ENCODE assay signal across 13 cellular contexts in genomic region chr2:88967844-88968243, GRCh38.
DNase-seq lines count a peak whose midpoint lies in the region; ATAC-seq and TF ChIP-seq lines count a peak whose summit lies in the region.
"Had no signal": no experiment of that assay in that cellular context is flagged by ENCODE, and none has a peak within 500 bp of the region (broad histone marks: within the 10 kb centered on the region; RNA-seq: fewer than 3 reads in every experiment).

No MANE protein-coding gene starts in this region.

- DNase-seq in COR-L47 (lab: John Stamatoyannopoulos, UW), result peak; percentile 11
- DNase-seq in HCT116 (ENCODE audit: low read depth, low spot score), result peak; percentile 24
- peak; percentile 67 for DNase-seq in SK-MEL-5 (ENCODE audit: low read depth, low spot score)
- peak; percentile 7 for DNase-seq in fibroblast of pulmonary artery (ENCODE audit: low read depth)
- DNase-seq in NCI-H2029 treated with DMSO at 0.1 percent for 48 hours (lab: John Stamatoyannopoulos, UW), result no peak
- no peak for DNase-seq in NOMO-1 treated with dmso at 0.1 percent for 144 hours (lab: John Stamatoyannopoulos, UW; ENCODE audit: unreplicated experiment)
- DNase-seq in NCI-H748 (lab: John Stamatoyannopoulos, UW; ENCODE audit: unreplicated experiment), result no peak
- DNase-seq: activated naive CD4-positive, alpha-beta T cell; Karpas-422; NCI-H2107; stimulated activated CD4-positive, alpha-beta T cell treated with anti-CD3 and anti-CD28 coated beads, Interleukin-12 subunit alpha, Interleukin-12 subunit beta, amount 100 ng/mL, for 4 hours; T-helper 9 cell had no signal

- no peak overlapping the region for H2AFZ ChIP-seq in HCT116 (ENCODE audit: low read depth, low read length, poor library complexity, severe bottlenecking)

- TF ChIP-seq POLR2A in HCT116 (IDR thresholded peaks at IDR 0.05; ENCODE audit: borderline replicate concordance, extremely low read depth, insufficient read depth, insufficient read length), result no peak

- H4K20me1 ChIP-seq in HCT116 (ENCODE audit: insufficient read depth), result no peaks in the 10 kb centered on the region

- peak; percentile 12; the same call in 1 of the 2 replicates for TF ChIP-seq RAD21 in HCT116 (IDR thresholded peaks at IDR 0.05; ENCODE audit: low read depth)

- no TSS peak for BruUV-seq in HCT116 (replicated peaks; lab: Mats Ljungman, UMichigan)

- H3K9me2 ChIP-seq in HCT116 (ENCODE audit: insufficient read depth), result no peaks in the 10 kb centered on the region

- H3K9me3 ChIP-seq in HCT116 (ENCODE audit: control insufficient read depth in 1 of 2, insufficient read depth in 1 of 2, low read depth in 1 of 2, low read length in 2 of 2), result no peaks in the 10 kb centered on the region
- H3K9me3 ChIP-seq: suprapubic skin had no signal

- POLR2A ChIA-PET in HCT116 (lab: Charles Lee), result no interaction called here

- CTCF ChIA-PET in HCT116 (lab: Charles Lee), result no interaction called here

- no peaks in the 10 kb centered on the region for H3K36me3 ChIP-seq in HCT116 (ENCODE audit: control insufficient read depth in 1 of 2, insufficient read depth in 2 of 2, low read length in 2 of 2)
- H3K36me3 ChIP-seq: suprapubic skin had no signal

- no peaks in the 10 kb centered on the region for H3K4me1 ChIP-seq in HCT116 (ENCODE audit: control insufficient read depth in 1 of 2, insufficient read depth in 2 of 2, low read length in 2 of 2)
- H3K4me1 ChIP-seq: suprapubic skin had no signal

- H3K79me2 ChIP-seq in HCT116 (ENCODE audit: insufficient read depth, low read length), result no peaks in the 10 kb centered on the region

- in situ Hi-C loops in SK-MEL-5 (cut with HindIII; ENCODE audit: low pct_unique_long_range_greater_than_20kb, low sequenced_read_pairs), result no loop called here

- TF ChIP-seq CTCF in HCT116 (IDR thresholded peaks at IDR 0.05 in 2 of 3, conservative IDR thresholded peaks at IDR 0.05 in 1 of 3; ENCODE audit: borderline replicate concordance in 1 of 3, insufficient read depth in 1 of 3, low read depth in 2 of 3, low read length in 2 of 3), result peak; percentile 16 to 59 (median 48); a peak in 4 of 6 replicates
- TF ChIP-seq CTCF in fibroblast of pulmonary artery (IDR thresholded peaks at IDR 0.05; ENCODE audit: low read length, missing control alignments), result peak; percentile 34

- intact Hi-C loops in HCT116 (cut with micrococcal nuclease), result no loop called here

- RAD21 ChIA-PET in HCT116 (lab: Charles Lee; ENCODE audit: low non-redundant PET in 1 of 2, low total read pairs in 2 of 2, uncharacterized antibody in 2 of 2, unreplicated experiment in 2 of 2), result no interaction called here

- ATAC-seq in HCT116, result peak; percentile 90

- H3K4me2 ChIP-seq in HCT116 (ENCODE audit: low read length), result no peak overlapping the region

- H3K27me3 ChIP-seq in HCT116 (ENCODE audit: insufficient read depth, low read length), result peaks cover 24% of the 10 kb centered on the region

- no peak overlapping the region for H3K9ac ChIP-seq in HCT116 (ENCODE audit: low read length)

- H3K4me3 ChIP-seq in HCT116 (replicated peaks in 1 of 2; ENCODE audit: low read depth in 1 of 2, low read length in 2 of 2), result no peak overlapping the region
- H3K4me3 ChIP-seq in fibroblast of pulmonary artery (replicated peaks; ENCODE audit: low read depth, low read length), result no peak overlapping the region
- H3K4me3 ChIP-seq: suprapubic skin had no signal

- H3K27ac ChIP-seq in HCT116 (ENCODE audit: low read depth, low read length), result no peak overlapping the region
- H3K27ac ChIP-seq: suprapubic skin had no signal

TF ChIP-seq in HCT116, 20 proteins besides CTCF, POLR2A, EP300 and RAD21:
- TF ChIP-seq CBX3 (IDR thresholded peaks at IDR 0.05; ENCODE audit: low read depth) (no peak), REST (IDR thresholded peaks at IDR 0.05; ENCODE audit: low read depth) (no peak), ZBTB33 (IDR thresholded peaks at IDR 0.05; ENCODE audit: extremely low read depth, insufficient replicate concordance, low read length) (no peak), ATF3 (IDR thresholded peaks at IDR 0.05) (no peak), POLR2AphosphoS5 (IDR thresholded peaks at IDR 0.05; ENCODE audit: low read depth, low read length) (no peak), JUND (IDR thresholded peaks at IDR 0.05) (no peak), EZH2phosphoT487 (IDR thresholded peaks at IDR 0.05; ENCODE audit: borderline replicate concordance) (no peak), ELF1 (IDR thresholded peaks at IDR 0.05; ENCODE audit: borderline replicate concordance, low read depth) (no peak), SP1 (IDR thresholded peaks at IDR 0.05; ENCODE audit: low read depth) (no peak), FOSL1 (IDR thresholded peaks at IDR 0.05; ENCODE audit: low read depth) (no peak), SRF (IDR thresholded peaks at IDR 0.05; ENCODE audit: low read depth) (no peak)

Comparison
In these comparisons a context has a peak if more than half of its experiments do, and no peak if none do; other contexts are left out.
1. DNase-seq: peak in COR-L47 (single experiment), HCT116 (single experiment), SK-MEL-5 (single experiment) and fibroblast of pulmonary artery (single experiment); none in NCI-H2029 treated with DMSO at 0.1 percent for 48 hours (single experiment), NOMO-1 treated with dmso at 0.1 percent for 144 hours (single experiment) and NCI-H748 (single experiment).